In the genomic region with DNA sequence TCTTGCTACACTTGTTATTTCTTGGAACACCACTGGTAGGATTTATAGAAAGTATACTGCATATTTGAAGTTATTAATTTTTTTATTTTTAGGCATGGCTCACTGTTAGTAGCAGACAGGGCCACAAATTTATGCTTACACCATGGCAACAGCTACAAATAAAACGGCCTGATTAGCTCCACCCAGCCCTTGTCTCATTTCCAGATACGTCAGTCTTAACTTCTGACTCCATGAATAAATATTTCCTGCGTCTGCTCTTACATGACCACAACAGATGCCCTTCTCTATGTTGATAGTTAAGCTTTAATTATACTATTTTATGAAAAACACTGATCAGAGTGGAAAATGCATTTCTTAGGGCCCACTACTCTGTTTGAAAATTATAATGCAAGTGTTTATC, we compare ENCODE assay signal across 18 cellular contexts.
DNase-seq lines count a peak whose midpoint lies in the region; ATAC-seq, FAIRE-seq and TF ChIP-seq lines count a peak whose summit lies in the region.
"Had no signal": no experiment of that assay in that cellular context is flagged by ENCODE, and none has a peak within 500 bp of the region (broad histone marks: within the 10 kb centered on the region; RNA-seq: fewer than 3 reads in every experiment).

No MANE protein-coding gene starts in this region.

- H3K27me3 ChIP-seq in bronchial epithelial cell (ENCODE audit: control insufficient read depth, insufficient read depth, low read length), result no peaks in the 10 kb centered on the region
- H3K27me3 ChIP-seq in MM.1S (replicated peaks; ENCODE audit: insufficient read depth, low read length), result 0 out of 2 replicates have a peak, but pooled peaks cover 2% of the 10 kb centered on the region
- H3K27me3 ChIP-seq: Peyer's patch had no signal

- no peak for ATAC-seq in HG03139 (IDR thresholded peaks at IDR 0.05; ENCODE audit: unreplicated experiment)
- no peak for ATAC-seq in GM21529 (IDR thresholded peaks at IDR 0.05; ENCODE audit: unreplicated experiment)

- H4K20me1 ChIP-seq in MM.1S (ENCODE audit: insufficient read depth, low read length), result no peaks in the 10 kb centered on the region

- peaks cover 23% of the 10 kb centered on the region for H3K4me1 ChIP-seq in MM.1S (ENCODE audit: low read length)
- H3K4me1 ChIP-seq: neural progenitor cell, Peyer's patch had no signal

- peaks cover 11% of the 10 kb centered on the region for H3F3A ChIP-seq in MM.1S (ENCODE audit: insufficient read depth, low read length)

- H3K27ac ChIP-seq in MM.1S (ENCODE audit: low read length), result no peak overlapping the region
- H3K27ac ChIP-seq: dorsolateral prefrontal cortex, neural progenitor cell, Peyer's patch had no signal

- H3K9me3 ChIP-seq in MM.1S (replicated peaks; ENCODE audit: insufficient read depth, low read length), result no peaks in the 10 kb centered on the region
- H3K9me3 ChIP-seq: Peyer's patch had no signal

- H2AFZ ChIP-seq in MM.1S (ENCODE audit: low read length), result no peak overlapping the region
- H2AFZ ChIP-seq: neural progenitor cell had no signal

- no peaks in the 10 kb centered on the region for H3K79me2 ChIP-seq in MM.1S (ENCODE audit: low read length)

- H3K4me3 ChIP-seq in AG09309 (ENCODE audit: control insufficient read depth, low read depth, low read length) (no peak overlapping the region), bronchial epithelial cell (ENCODE audit: low read depth, low read length) (no peak overlapping the region), MM.1S (ENCODE audit: low read length) (no peak overlapping the region)
- H3K4me3 ChIP-seq: dorsolateral prefrontal cortex, neural progenitor cell, Peyer's patch had no signal

- TF ChIP-seq CTCF in AG09309 (IDR thresholded peaks at IDR 0.05; ENCODE audit: control insufficient read depth, insufficient read depth, low read depth, low read length, missing control alignments), result no peak
- TF ChIP-seq CTCF in bronchial epithelial cell (IDR thresholded peaks at IDR 0.05; ENCODE audit: insufficient read depth, low read length, severe bottlenecking), result no peak
- no peak for TF ChIP-seq CTCF in MM.1S (IDR thresholded peaks at IDR 0.05; ENCODE audit: low read length)

- H3K36me3 ChIP-seq in bronchial epithelial cell (ENCODE audit: control insufficient read depth, insufficient read depth, low read length), result no peaks in the 10 kb centered on the region
- no peaks in the 10 kb centered on the region for H3K36me3 ChIP-seq in MM.1S (replicated peaks; ENCODE audit: insufficient read depth, low read length)
- H3K36me3 ChIP-seq: neural progenitor cell, Peyer's patch had no signal

- no peak overlapping the region for H3K4me2 ChIP-seq in MM.1S (ENCODE audit: low read depth, low read length)
- H3K4me2 ChIP-seq: neural progenitor cell had no signal

- H3K9me2 ChIP-seq in MM.1S (replicated peaks; ENCODE audit: insufficient read depth, low read length), result no peaks in the 10 kb centered on the region

- no peak overlapping the region for H3K9ac ChIP-seq in MM.1S (ENCODE audit: low read length)
- H3K9ac ChIP-seq: neural progenitor cell had no signal

- peak; percentile 10 for DNase-seq in AG09309 (ENCODE audit: low read depth)
- peak; percentile 82 for DNase-seq in HCEC 1CT
- DNase-seq in bronchial epithelial cell (ENCODE audit: low read depth), result peak; percentile 33
- peak; percentile 37 for DNase-seq in kidney tubule cell (ENCODE audit: low spot score)
- DNase-seq in MM.1S, result no peak
- DNase-seq in NCI-H524 (lab: John Stamatoyannopoulos, UW), result no peak
- DNase-seq: activated CD4-positive, CD25-positive, alpha-beta regulatory T cell; activated effector memory CD4-positive, alpha-beta T cell treated with anti-CD3 and anti-CD28 coated beads, Interleukin-2, amount 50 U/mL, for 16 hours; AML-193; dorsolateral prefrontal cortex; NCI-H187 treated with DMSO at 0.1 percent for 48 hours; NCI-H748 treated with DMSO at 0.1 percent for 48 hours; Peyer's patch; retina had no signal

- FAIRE-seq in bronchial epithelial cell (lab: Jason Lieb, UNC), result no peak
- FAIRE-seq: D721Med had no signal

Comparison
In these comparisons a context has a peak if more than half of its experiments do, and no peak if none do; other contexts are left out.
1. DNase-seq: peak in AG09309 (single experiment), HCEC 1CT (single experiment), bronchial epithelial cell (single experiment) and kidney tubule cell (single experiment); none in MM.1S (single experiment) and NCI-H524 (0 of 2).